ENCODE assay signal across 8 cellular contexts in the genomic region with DNA sequence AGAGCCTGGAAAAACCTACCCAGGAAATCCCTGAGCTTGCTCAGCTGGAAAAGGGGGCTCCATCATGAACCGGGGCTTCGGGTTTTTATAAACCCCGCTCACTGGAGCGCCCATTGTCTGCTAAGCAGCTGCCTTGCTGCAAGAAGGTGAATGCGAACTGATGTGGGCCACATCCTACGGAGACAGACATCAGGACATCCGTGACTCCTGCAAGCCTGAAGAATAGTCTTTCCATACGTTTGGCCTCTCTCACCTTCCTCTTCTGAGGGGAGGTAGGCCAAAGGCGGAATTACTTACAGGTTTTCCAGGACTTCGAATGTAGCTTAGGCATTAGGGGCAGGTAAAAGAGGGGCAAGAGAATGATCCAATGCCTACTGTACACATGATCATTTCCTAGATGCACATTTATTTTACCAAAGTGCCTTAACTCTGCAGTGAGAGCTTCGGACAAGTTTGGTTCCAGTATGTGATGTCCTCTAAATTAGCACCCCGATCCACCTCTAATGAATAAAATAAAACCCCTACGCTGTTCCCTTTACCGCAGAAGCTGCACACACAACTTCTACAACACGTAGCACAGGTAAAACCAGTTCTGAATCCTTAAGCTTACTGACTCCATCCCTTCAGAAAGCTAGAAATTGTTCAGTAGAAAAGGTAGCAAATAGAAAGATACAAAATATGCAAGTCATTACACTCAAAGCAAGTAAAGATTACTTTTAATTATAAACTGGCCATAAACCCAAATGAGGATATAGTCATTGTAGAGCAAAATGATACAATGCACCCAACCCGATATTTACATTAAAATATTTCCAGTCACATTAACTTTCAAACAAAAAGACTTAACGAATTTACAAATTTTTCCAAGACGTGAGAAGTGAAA. TPM values are rescaled to one million over a fixed set of nuclear protein-coding genes. Genes with fewer than 3 reads are reported as not detected.
DNase-seq lines count a peak whose midpoint lies in the region; ATAC-seq and TF ChIP-seq lines count a peak whose summit lies in the region.

No MANE protein-coding gene starts in this region.

- peak overlapping the region; percentile 81 for H3K4me3 Mint-ChIP-seq in progenitor cell of endocrine pancreas (ENCODE audit: low read depth)

- intact Hi-C loops in Panc1 (cut with micrococcal nuclease; ENCODE audit: unreplicated experiment) (loop anchor here (1.0 to 5.0 kb wide), 2 partner anchors 121 to 136 kb away; no protein-coding TSS in a partner anchor), esophagus muscularis mucosa (cut with DNase I) (loop anchor here (2.0 kb wide), 1 partner anchor 122 kb away; no protein-coding TSS in a partner anchor)

- H3K9me3 ChIP-seq in Panc1 (ENCODE audit: control insufficient read depth, insufficient read depth, low read depth, low read length) (no peaks in the 10 kb centered on the region), esophagus muscularis mucosa (no peaks in the 10 kb centered on the region)

- H3K27me3 Mint-ChIP-seq in progenitor cell of endocrine pancreas, result no peaks in the 10 kb centered on the region

- peaks cover 3% of the 10 kb centered on the region for H3K36me3 ChIP-seq in H7 (replicated peaks; ENCODE audit: control insufficient read depth, insufficient read depth, low read length)
- H3K36me3 ChIP-seq in Panc1 (ENCODE audit: control insufficient read depth, insufficient read depth, low read length), result peaks cover 8% of the 10 kb centered on the region
- peaks cover 5 to 29% (median 20%) of the 10 kb centered on the region in 4 donors for H3K36me3 ChIP-seq in esophagus muscularis mucosa

- no peak for TF ChIP-seq CTCF in Panc1 (IDR thresholded peaks at IDR 0.05)
- TF ChIP-seq CTCF in esophagus muscularis mucosa (IDR thresholded peaks at IDR 0.05), result no peak
- TF ChIP-seq CTCF in progenitor cell of endocrine pancreas (IDR thresholded peaks at IDR 0.05; ENCODE audit: unreplicated experiment), result no peak

- peak overlapping the region; percentile 97 for H3K27ac Mint-ChIP-seq in progenitor cell of endocrine pancreas

- peaks cover 5% of the 10 kb centered on the region; the same call in 1 of the 2 replicates for H3K27me3 ChIP-seq in H7 (ENCODE audit: control insufficient read depth, insufficient read depth, low read length)
- no peaks in the 10 kb centered on the region for H3K27me3 ChIP-seq in Panc1 (ENCODE audit: control insufficient read depth, insufficient read depth, low read length)
- H3K27me3 ChIP-seq in esophagus muscularis mucosa, result no peaks in the 10 kb centered on the region

- H3K4me3 ChIP-seq in H7 (ENCODE audit: insufficient read depth, low read depth, low read length), result peak overlapping the region; percentile 44
- peak overlapping the region; percentile 50 to 63 for H3K4me3 ChIP-seq in Panc1 (ENCODE audit: low read depth in 2 of 2, low read length in 2 of 2)
- peak overlapping the region; percentile 67 to 92 (median 78) for H3K4me3 ChIP-seq in esophagus muscularis mucosa

- no peaks in the 10 kb centered on the region for H3K9me3 Mint-ChIP-seq in progenitor cell of endocrine pancreas (ENCODE audit: low read depth)

- DNase-seq in H7 (no peak), Panc1 (ENCODE audit: low read depth, low spot score) (no peak), esophagus muscularis mucosa (ENCODE audit: extremely low spot score) (no peak), progenitor cell of endocrine pancreas (ENCODE audit: low spot score, unreplicated experiment) (no peak), NK-92 (lab: John Stamatoyannopoulos, UW; ENCODE audit: unreplicated experiment) (no peak), GDM1 (lab: John Stamatoyannopoulos, UW) (no peak)
- no peak for DNase-seq in activated CD4-positive, alpha-beta T cell treated with anti-CD3 and anti-CD28 coated beads, Interleukin-2, amount 50 U/mL, for 48 hours

- no peaks in the 10 kb centered on the region for H3K36me3 Mint-ChIP-seq in progenitor cell of endocrine pancreas (ENCODE audit: insufficient read depth)

- CTCF ChIA-PET in Panc1 (lab: Charles Lee), result interaction anchor here (0.6 to 1.3 kb wide), 4 partner anchors 94 to 134 kb away, joined by 3 to 6 read pairs (median 4); partner anchors contain the start of gene CYB561D1

- TF ChIP-seq EP300 in esophagus muscularis mucosa (IDR thresholded peaks at IDR 0.05), result no peak

- in situ Hi-C loops in Panc1 (cut with HindIII; ENCODE audit: low pct_unique_long_range_greater_than_20kb, low sequenced_read_pairs), result no loop called here

- H3K27ac ChIP-seq in Panc1 (ENCODE audit: low read length), result peak overlapping the region; percentile 79
- H3K27ac ChIP-seq in esophagus muscularis mucosa (replicated peaks in 1 of 4), result peak overlapping the region; percentile 82 to 95 (median 90)

- no TSS peak for BruUV-seq in Panc1 (replicated peaks; lab: Mats Ljungman, UMichigan)

- POLR2A ChIA-PET in Panc1 (lab: Charles Lee), result interaction anchor here (0.6 kb wide), 1 partner anchor 323 kb away, joined by 3 read pairs; the partner anchor contains the start of gene TAF13

- H3K4me1 ChIP-seq in Panc1 (ENCODE audit: control insufficient read depth, insufficient read depth, low read length) (peaks cover 11% of the 10 kb centered on the region), esophagus muscularis mucosa (peaks cover 37 to 49% (median 45%) of the 10 kb centered on the region in 4 donors)

- WGBS in esophagus muscularis mucosa, result 43% methylated on average over 16 of the region's 18 CpGs

- H3K4me1 Mint-ChIP-seq in progenitor cell of endocrine pancreas (ENCODE audit: low read depth), result peaks cover 36% of the 10 kb centered on the region

- TF ChIP-seq POLR2A in esophagus muscularis mucosa (IDR thresholded peaks at IDR 0.05; ENCODE audit: low read depth), result no peak

- ATAC-seq in Panc1 (peak; percentile 25), HG02571 (IDR thresholded peaks at IDR 0.05; ENCODE audit: unreplicated experiment) (no peak)

RNA-seq across cellular contexts. Expression of gene SORT1, which starts 0.9 kb away (rescaled TPM):
- total RNA-seq in H7 (2014; rRNA removed; shearing (Covaris generic)), result 12.4 and 15.9 TPM in 2 replicates
- 25.1 TPM for total RNA-seq in Panc1 (2021; ENCODE audit: unreplicated experiment)
- 7.9 TPM for polyA plus RNA-seq in Panc1 (2012; ENCODE audit: insufficient read length)
- total RNA-seq in esophagus muscularis mucosa, result 100 to 1,000 TPM in 3 of 4 donors, 10 to 100 TPM in 1; 92.6 to 136 (median 134) TPM
- 110 and 116 TPM in 2 replicates for total RNA-seq in progenitor cell of endocrine pancreas

RNA-seq across cellular contexts. Expression of gene PSMA5, which starts 27.7 kb away (rescaled TPM):
- total RNA-seq in H7 (2014; rRNA removed; shearing (Covaris generic)), result 141 and 142 TPM in 2 replicates
- 118 TPM for total RNA-seq in Panc1 (2021; ENCODE audit: unreplicated experiment)
- polyA plus RNA-seq in Panc1 (2012; ENCODE audit: insufficient read length), result 136 TPM
- 10 to 100 TPM; 15.8 to 29.8 (median 27.4) TPM for total RNA-seq in esophagus muscularis mucosa
- total RNA-seq in progenitor cell of endocrine pancreas, result 71.4 and 81.1 TPM in 2 replicates
